ENCODE assay signal across 8 cellular contexts in the genomic region with DNA sequence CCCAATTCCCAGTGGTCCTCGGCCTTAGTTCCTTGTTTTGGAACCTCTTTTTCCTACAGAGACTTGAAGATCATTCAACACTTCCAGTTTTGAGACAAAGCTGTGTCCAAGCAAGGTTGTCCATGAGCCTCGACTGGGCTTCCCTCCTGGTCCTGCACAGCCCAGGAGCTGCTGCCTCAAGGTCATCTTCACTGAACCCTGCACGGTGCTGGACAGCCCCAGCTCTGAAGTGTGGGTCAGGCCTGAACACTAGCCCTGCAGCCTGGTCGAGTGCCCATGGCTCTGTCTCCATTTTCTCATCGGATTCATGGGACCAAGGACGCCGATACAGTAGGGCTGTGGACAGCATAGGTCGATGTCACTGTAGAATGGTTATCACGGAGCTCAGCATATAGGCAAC.
"Had no signal": no experiment of that assay in that cellular context is flagged by ENCODE, and none has a peak within 500 bp of the region (broad histone marks: within the 10 kb centered on the region; RNA-seq: fewer than 3 reads in every experiment).

No MANE protein-coding gene starts in this region.

- H3K27ac ChIP-seq: GM23248, HL-60 had no signal

- H3K4me3 Mint-ChIP-seq: H9, IgD-negative memory B cell had no signal

- H3K9ac ChIP-seq: GM23248 had no signal

- H2AFZ ChIP-seq: GM23248 had no signal

- H3K27ac Mint-ChIP-seq: H9, IgD-negative memory B cell had no signal

- DNase-seq: GM23248, H9, HCEC 1CT, KG1 had no signal

- H3K4me1 Mint-ChIP-seq: IgD-negative memory B cell had no signal

- H3K4me3 ChIP-seq: GM23248 had no signal

- FAIRE-seq: H1, H54 had no signal

- H3K9me3 Mint-ChIP-seq: H9 had no signal
